In genomic region chr6:42692151-42692911, GRCh38 we compare ENCODE assay signal across 8 cellular contexts. TPM values are rescaled to one million over a fixed set of nuclear protein-coding genes. Genes with fewer than 3 reads are reported as not detected.
DNase-seq lines count a peak whose midpoint lies in the region; ATAC-seq lines count a peak whose summit lies in the region.

No MANE protein-coding gene starts in this region.

- H3K27me3 Mint-ChIP-seq in activated CD4-positive, alpha-beta memory T cell treated with anti-CD3 and anti-CD28 coated beads, Interleukin-2, amount 10 ng/mL, durations not matched to agents 7 days and 5 days, result no peaks in the 10 kb centered on the region

- CTCF ChIA-PET in activated CD4-positive, alpha-beta memory T cell treated with anti-CD3 and anti-CD28 coated beads, Interleukin-2, amount 10 ng/mL, durations not matched to agents 7 days and 5 days (lab: Charles Lee), result interaction anchor here (0.6 to 4.0 kb wide), 6 partner anchors 22 to 144 kb away, joined by 3 to 22 read pairs (median 4); no protein-coding TSS in a partner anchor

- H3K27ac Mint-ChIP-seq in activated CD4-positive, alpha-beta memory T cell treated with anti-CD3 and anti-CD28 coated beads, Interleukin-2, amount 10 ng/mL, durations not matched to agents 7 days and 5 days, result peak overlapping the region; percentile 29

- no peaks in the 10 kb centered on the region for H3K9me3 Mint-ChIP-seq in activated CD4-positive, alpha-beta memory T cell treated with anti-CD3 and anti-CD28 coated beads, Interleukin-2, amount 10 ng/mL, durations not matched to agents 7 days and 5 days

- DNase-seq in NCI-H1417 (lab: John Stamatoyannopoulos, UW) (peak in 2 of 3 experiments; percentile 12 to 16), NCI-H1417 treated with DMSO at 0.1 percent for 48 hours (lab: John Stamatoyannopoulos, UW) (no peak), glomerular visceral epithelial cell (ENCODE audit: extremely low spot score) (peak; percentile 77), NCI-H345 treated with DMSO at 0.1 percent for 48 hours (lab: John Stamatoyannopoulos, UW; ENCODE audit: unreplicated experiment) (no peak)
- DNase-seq in activated CD4-positive, alpha-beta memory T cell treated with anti-CD3 and anti-CD28 coated beads, Interleukin-2, amount 10 ng/mL, durations not matched to agents 7 days and 5 days, result no peak
- peak; percentile 20 for DNase-seq in stimulated activated naive CD8-positive, alpha-beta T cell treated with anti-CD3 and anti-CD28 coated beads, Interleukin-15, Interleukin-2, amounts not matched to agents 100 U/mL and 50 U/mL, for 24 hours

- H3K36me3 Mint-ChIP-seq in activated CD4-positive, alpha-beta memory T cell treated with anti-CD3 and anti-CD28 coated beads, Interleukin-2, amount 10 ng/mL, durations not matched to agents 7 days and 5 days (ENCODE audit: low read depth), result peaks cover 63% of the 10 kb centered on the region

- POLR2A ChIA-PET in activated CD4-positive, alpha-beta memory T cell treated with anti-CD3 and anti-CD28 coated beads, Interleukin-2, amount 10 ng/mL, durations not matched to agents 7 days and 5 days (lab: Charles Lee), result interaction anchor here (0.8 to 2.5 kb wide), 8 partner anchors 12 to 187 kb away, joined by 3 to 13 read pairs (median 6); partner anchors contain the start of genes RPL7L1 and TBCC

- ATAC-seq in stimulated activated naive CD8-positive, alpha-beta T cell treated with anti-CD3 and anti-CD28 coated beads, Interleukin-15, Interleukin-2, amounts not matched to agents 100 U/mL and 50 U/mL, for 24 hours, result peak; percentile 74
- ATAC-seq in GM21381 (IDR thresholded peaks at IDR 0.05; ENCODE audit: unreplicated experiment) (no peak), HG02623 (IDR thresholded peaks at IDR 0.05; ENCODE audit: unreplicated experiment) (no peak)

- no peak overlapping the region for H3K4me3 Mint-ChIP-seq in activated CD4-positive, alpha-beta memory T cell treated with anti-CD3 and anti-CD28 coated beads, Interleukin-2, amount 10 ng/mL, durations not matched to agents 7 days and 5 days

- H3K4me1 Mint-ChIP-seq in activated CD4-positive, alpha-beta memory T cell treated with anti-CD3 and anti-CD28 coated beads, Interleukin-2, amount 10 ng/mL, durations not matched to agents 7 days and 5 days, result peaks cover 35% of the 10 kb centered on the region

RNA-seq across cellular contexts. Expression of gene PRPH2, which starts 30.1 kb away (rescaled TPM):
- total RNA-seq in activated CD4-positive, alpha-beta memory T cell treated with anti-CD3 and anti-CD28 coated beads, Interleukin-2, amount 10 ng/mL, durations not matched to agents 7 days and 5 days, result not detected

RNA-seq across cellular contexts. Expression of gene TBCC, which starts 53.6 kb away (rescaled TPM):
- 10 to 100 TPM; 33.7 to 34.9 TPM for total RNA-seq in activated CD4-positive, alpha-beta memory T cell treated with anti-CD3 and anti-CD28 coated beads, Interleukin-2, amount 10 ng/mL, durations not matched to agents 7 days and 5 days

Comparison
In these comparisons a context has a peak if more than half of its experiments do, and no peak if none do; other contexts are left out.
1. DNase-seq: peak in NCI-H1417 (2 of 3), glomerular visceral epithelial cell (single experiment) and stimulated activated naive CD8-positive, alpha-beta T cell treated with anti-CD3 and anti-CD28 coated beads, Interleukin-15, Interleukin-2, amounts not matched to agents 100 U/mL and 50 U/mL, for 24 hours (single experiment); none in NCI-H1417 treated with DMSO at 0.1 percent for 48 hours (single experiment), activated CD4-positive, alpha-beta memory T cell treated with anti-CD3 and anti-CD28 coated beads, Interleukin-2, amount 10 ng/mL, durations not matched to agents 7 days and 5 days (single experiment) and NCI-H345 treated with DMSO at 0.1 percent for 48 hours (single experiment).